Comparison of ENCODE assay signal across 21 cellular contexts in the genomic region with DNA sequence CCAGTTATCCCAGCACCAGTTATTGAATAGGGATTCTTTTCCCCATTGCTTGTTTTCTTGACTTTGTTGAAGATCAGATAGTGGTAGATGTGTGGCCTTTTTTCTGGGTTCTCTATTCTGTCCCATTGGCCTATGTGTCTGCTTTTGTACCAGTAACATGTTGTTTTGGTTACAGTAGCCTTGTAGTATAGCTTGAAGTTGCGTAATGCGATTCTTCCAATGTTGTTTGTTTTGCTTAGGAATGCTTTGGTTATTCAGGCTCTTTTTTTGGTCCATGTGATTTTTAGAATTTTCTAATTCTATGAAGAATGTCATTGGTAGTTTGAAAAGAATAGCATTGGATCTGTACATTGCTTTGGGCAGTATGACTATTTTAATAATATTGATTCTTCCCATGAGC.
DNase-seq lines count a peak whose midpoint lies in the region; ATAC-seq and TF ChIP-seq lines count a peak whose summit lies in the region.
"Had no signal": no experiment of that assay in that cellular context is flagged by ENCODE, and none has a peak within 500 bp of the region (broad histone marks: within the 10 kb centered on the region; RNA-seq: fewer than 3 reads in every experiment).

No MANE protein-coding gene starts in this region.

- H3K27me3 Mint-ChIP-seq in stimulated activated naive CD8-positive, alpha-beta T cell treated with anti-CD3 and anti-CD28 coated beads, Interleukin-15, amount 100 ng/mL, for 72 hours, result no peaks in the 10 kb centered on the region
- no peaks in the 10 kb centered on the region for H3K27me3 Mint-ChIP-seq in glutamatergic neuron (ENCODE audit: unreplicated experiment)
- H3K27me3 Mint-ChIP-seq: CD4-positive, CD25-positive, alpha-beta regulatory T cell had no signal

- no peak overlapping the region for H3K4me3 ChIP-seq in HFF-Myc (replicated peaks; ENCODE audit: low read depth, low read length)
- H3K4me3 ChIP-seq in cardiac fibroblast (replicated peaks in 1 of 2; ENCODE audit: low read depth in 2 of 2, low read length in 2 of 2), result no peak overlapping the region
- no peak overlapping the region for H3K4me3 ChIP-seq in fibroblast of pulmonary artery (replicated peaks; ENCODE audit: low read depth, low read length)
- H3K4me3 ChIP-seq: GM12878 had no signal

- no peak overlapping the region for H3K27ac Mint-ChIP-seq in stimulated activated naive CD8-positive, alpha-beta T cell treated with anti-CD3 and anti-CD28 coated beads, Interleukin-15, amount 100 ng/mL, for 72 hours
- no peak overlapping the region for H3K27ac Mint-ChIP-seq in glutamatergic neuron (ENCODE audit: unreplicated experiment)
- H3K27ac Mint-ChIP-seq: CD4-positive, CD25-positive, alpha-beta regulatory T cell had no signal

- H3K36me3 Mint-ChIP-seq in glutamatergic neuron (ENCODE audit: unreplicated experiment), result no peaks in the 10 kb centered on the region
- H3K36me3 Mint-ChIP-seq: CD4-positive, CD25-positive, alpha-beta regulatory T cell had no signal

- DNase-seq in EH (ENCODE audit: low read depth) (peak; percentile 13), HFF-Myc (ENCODE audit: extremely low read depth, low read depth) (peak; percentile 14), cardiac fibroblast (ENCODE audit: low read depth in 2 of 2) (peak; percentile 3 to 27), fibroblast of pulmonary artery (ENCODE audit: low read depth) (peak; percentile 17), NCI-H2171 (lab: John Stamatoyannopoulos, UW) (no peak), glutamatergic neuron (no peak), occipital lobe (lab: John Stamatoyannopoulos, UW) (no peak)
- no peak for DNase-seq in stimulated activated naive CD8-positive, alpha-beta T cell treated with anti-CD3 and anti-CD28 coated beads, Interleukin-15, amount 100 ng/mL, for 72 hours
- DNase-seq: CD4-positive, CD25-positive, alpha-beta regulatory T cell; DMS79; KG1; NCI-H1105 treated with DMSO at 0.1 percent for 48 hours; NCI-H2029 treated with DMSO at 0.1 percent for 48 hours; NCI-H2171 treated with DMSO at 0.1 percent for 48 hours; NCI-H524 treated with DMSO at 0.1 percent for 48 hours; NCI-H82; SIG-M5 had no signal

- no peaks in the 10 kb centered on the region for H3K9me3 Mint-ChIP-seq in stimulated activated naive CD8-positive, alpha-beta T cell treated with anti-CD3 and anti-CD28 coated beads, Interleukin-15, amount 100 ng/mL, for 72 hours
- no peaks in the 10 kb centered on the region for H3K9me3 Mint-ChIP-seq in glutamatergic neuron (ENCODE audit: unreplicated experiment)

- H3K4me3 Mint-ChIP-seq in stimulated activated naive CD8-positive, alpha-beta T cell treated with anti-CD3 and anti-CD28 coated beads, Interleukin-15, amount 100 ng/mL, for 72 hours, result no peak overlapping the region
- no peak overlapping the region for H3K4me3 Mint-ChIP-seq in glutamatergic neuron (ENCODE audit: unreplicated experiment)
- H3K4me3 Mint-ChIP-seq: CD4-positive, CD25-positive, alpha-beta regulatory T cell had no signal

- no peak for ATAC-seq in stimulated activated naive CD8-positive, alpha-beta T cell treated with anti-CD3 and anti-CD28 coated beads, Interleukin-15, amount 100 ng/mL, for 72 hours
- ATAC-seq: GM12878, HCT116, Panc1, SK-N-SH treated with all-trans-retinoic acid at 6 μM for 48 hours had no signal

- H3K4me1 Mint-ChIP-seq in stimulated activated naive CD8-positive, alpha-beta T cell treated with anti-CD3 and anti-CD28 coated beads, Interleukin-15, amount 100 ng/mL, for 72 hours, result no peaks in the 10 kb centered on the region
- H3K4me1 Mint-ChIP-seq in glutamatergic neuron (ENCODE audit: low read depth, unreplicated experiment), result no peaks in the 10 kb centered on the region
- H3K4me1 Mint-ChIP-seq: CD4-positive, CD25-positive, alpha-beta regulatory T cell had no signal

- no peak for TF ChIP-seq CTCF in HFF-Myc (IDR thresholded peaks at IDR 0.05; ENCODE audit: low read depth, low read length, missing control alignments)
- TF ChIP-seq CTCF in cardiac fibroblast (IDR thresholded peaks at IDR 0.05; ENCODE audit: low read depth, low read length), result no peak
- no peak for TF ChIP-seq CTCF in fibroblast of pulmonary artery (IDR thresholded peaks at IDR 0.05; ENCODE audit: low read length, missing control alignments)
- TF ChIP-seq CTCF in glutamatergic neuron (IDR thresholded peaks at IDR 0.05; ENCODE audit: partially characterized antibody, unreplicated experiment), result no peak

Comparison
In these comparisons a context has a peak if more than half of its experiments do, and no peak if none do; other contexts are left out.
1. DNase-seq: peak in EH (single experiment), HFF-Myc (single experiment), cardiac fibroblast (2 of 2) and fibroblast of pulmonary artery (single experiment); none in stimulated activated naive CD8-positive, alpha-beta T cell treated with anti-CD3 and anti-CD28 coated beads, Interleukin-15, amount 100 ng/mL, for 72 hours (0 of 2), NCI-H2171 (single experiment), glutamatergic neuron (single experiment) and occipital lobe (single experiment).